In the genomic region with DNA sequence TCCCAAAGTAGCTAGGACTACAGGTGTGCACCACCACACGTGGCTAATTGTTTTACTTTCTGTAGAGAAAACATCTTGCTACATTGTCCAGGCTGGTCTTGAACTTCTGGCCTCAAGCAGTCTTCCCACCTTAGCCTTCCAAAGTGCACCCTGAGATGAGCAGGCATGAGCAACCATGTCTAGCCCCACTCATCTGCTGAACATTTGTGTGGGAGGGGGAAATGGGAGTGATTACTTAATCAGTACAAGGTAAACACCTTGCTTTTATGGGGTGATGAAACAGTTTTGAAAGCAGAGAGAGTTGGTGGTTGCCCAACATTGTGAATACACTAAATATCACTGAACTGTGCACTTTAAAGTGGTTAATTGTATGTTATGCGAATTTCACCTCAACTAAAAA, we compare ENCODE assay signal across 1 cellular context.
TF ChIP-seq lines count a peak whose summit lies in the region.

No MANE protein-coding gene starts in this region.

TF ChIP-seq in HepG2, 621 proteins besides CTCF, POLR2A, EP300 and RAD21 (continued from another document and continues in another):
- TF ChIP-seq ZNF350 (CRISPR knock-in tag; IDR thresholded peaks at IDR 0.05; ENCODE audit: borderline replicate concordance, low read depth): peak; percentile 68; the same call in 1 of the 2 replicates
- TF ChIP-seq ZNF670 (CRISPR knock-in tag; IDR thresholded peaks at IDR 0.05; ENCODE audit: borderline replicate concordance): 0 out of 2 replicates have a peak, but pooled peaks have one; percentile 22
- TF ChIP-seq, protein P1, sequence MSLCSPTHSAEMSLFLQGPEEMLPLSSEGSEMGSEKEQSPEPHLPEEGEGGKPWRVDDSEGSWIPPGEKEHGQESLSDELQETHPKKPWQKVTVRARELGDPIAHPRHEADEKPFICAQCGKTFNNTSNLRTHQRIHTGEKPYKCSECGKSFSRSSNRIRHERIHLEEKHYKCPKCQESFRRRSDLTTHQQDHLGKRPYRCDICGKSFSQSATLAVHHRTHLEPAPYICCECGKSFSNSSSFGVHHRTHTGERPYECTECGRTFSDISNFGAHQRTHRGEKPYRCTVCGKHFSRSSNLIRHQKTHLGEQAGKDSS (CRISPR knock-in tag; IDR thresholded peaks at IDR 0.05; ENCODE audit: borderline replicate concordance, low read depth): 0 out of 2 replicates have a peak, but pooled peaks have one; percentile 35
- no peak for TF ChIP-seq SNAPC2 (CRISPR knock-in tag; IDR thresholded peaks at IDR 0.05)
- TF ChIP-seq, protein P2, sequence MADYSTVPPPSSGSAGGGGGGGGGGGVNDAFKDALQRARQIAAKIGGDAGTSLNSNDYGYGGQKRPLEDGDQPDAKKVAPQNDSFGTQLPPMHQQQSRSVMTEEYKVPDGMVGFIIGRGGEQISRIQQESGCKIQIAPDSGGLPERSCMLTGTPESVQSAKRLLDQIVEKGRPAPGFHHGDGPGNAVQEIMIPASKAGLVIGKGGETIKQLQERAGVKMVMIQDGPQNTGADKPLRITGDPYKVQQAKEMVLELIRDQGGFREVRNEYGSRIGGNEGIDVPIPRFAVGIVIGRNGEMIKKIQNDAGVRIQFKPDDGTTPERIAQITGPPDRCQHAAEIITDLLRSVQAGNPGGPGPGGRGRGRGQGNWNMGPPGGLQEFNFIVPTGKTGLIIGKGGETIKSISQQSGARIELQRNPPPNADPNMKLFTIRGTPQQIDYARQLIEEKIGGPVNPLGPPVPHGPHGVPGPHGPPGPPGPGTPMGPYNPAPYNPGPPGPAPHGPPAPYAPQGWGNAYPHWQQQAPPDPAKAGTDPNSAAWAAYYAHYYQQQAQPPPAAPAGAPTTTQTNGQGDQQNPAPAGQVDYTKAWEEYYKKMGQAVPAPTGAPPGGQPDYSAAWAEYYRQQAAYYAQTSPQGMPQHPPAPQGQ (CRISPR knock-in tag; IDR thresholded peaks at IDR 0.05; ENCODE audit: borderline replicate concordance): no peak
- TF ChIP-seq, protein P3, sequence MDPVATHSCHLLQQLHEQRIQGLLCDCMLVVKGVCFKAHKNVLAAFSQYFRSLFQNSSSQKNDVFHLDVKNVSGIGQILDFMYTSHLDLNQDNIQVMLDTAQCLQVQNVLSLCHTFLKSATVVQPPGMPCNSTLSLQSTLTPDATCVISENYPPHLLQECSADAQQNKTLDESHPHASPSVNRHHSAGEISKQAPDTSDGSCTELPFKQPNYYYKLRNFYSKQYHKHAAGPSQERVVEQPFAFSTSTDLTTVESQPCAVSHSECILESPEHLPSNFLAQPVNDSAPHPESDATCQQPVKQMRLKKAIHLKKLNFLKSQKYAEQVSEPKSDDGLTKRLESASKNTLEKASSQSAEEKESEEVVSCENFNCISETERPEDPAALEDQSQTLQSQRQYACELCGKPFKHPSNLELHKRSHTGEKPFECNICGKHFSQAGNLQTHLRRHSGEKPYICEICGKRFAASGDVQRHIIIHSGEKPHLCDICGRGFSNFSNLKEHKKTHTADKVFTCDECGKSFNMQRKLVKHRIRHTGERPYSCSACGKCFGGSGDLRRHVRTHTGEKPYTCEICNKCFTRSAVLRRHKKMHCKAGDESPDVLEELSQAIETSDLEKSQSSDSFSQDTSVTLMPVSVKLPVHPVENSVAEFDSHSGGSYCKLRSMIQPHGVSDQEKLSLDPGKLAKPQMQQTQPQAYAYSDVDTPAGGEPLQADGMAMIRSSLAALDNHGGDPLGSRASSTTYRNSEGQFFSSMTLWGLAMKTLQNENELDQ (CRISPR knock-in tag; IDR thresholded peaks at IDR 0.05; ENCODE audit: borderline replicate concordance): no peak
- no peak for TF ChIP-seq ATAD3A (CRISPR knock-in tag; IDR thresholded peaks at IDR 0.05)
- TF ChIP-seq ZNF33A (CRISPR knock-in tag; IDR thresholded peaks at IDR 0.05; ENCODE audit: borderline replicate concordance): no peak
- TF ChIP-seq DMAP1 (CRISPR knock-in tag; IDR thresholded peaks at IDR 0.05): no peak
- TF ChIP-seq JUN (CRISPR knock-in tag; IDR thresholded peaks at IDR 0.05): no peak
- no peak for TF ChIP-seq ZNF562 (CRISPR knock-in tag; IDR thresholded peaks at IDR 0.05; ENCODE audit: borderline replicate concordance)
- peak; percentile 82; the same call in 1 of the 2 replicates for TF ChIP-seq KLF6 (CRISPR knock-in tag; IDR thresholded peaks at IDR 0.05)
- TF ChIP-seq HOXA7 (CRISPR knock-in tag; IDR thresholded peaks at IDR 0.05): no peak
- no peak for TF ChIP-seq NFE2L2 (IDR thresholded peaks at IDR 0.05; ENCODE audit: low read length)
- TF ChIP-seq, protein P4, sequence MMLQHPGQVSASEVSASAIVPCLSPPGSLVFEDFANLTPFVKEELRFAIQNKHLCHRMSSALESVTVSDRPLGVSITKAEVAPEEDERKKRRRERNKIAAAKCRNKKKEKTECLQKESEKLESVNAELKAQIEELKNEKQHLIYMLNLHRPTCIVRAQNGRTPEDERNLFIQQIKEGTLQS (CRISPR knock-in tag; IDR thresholded peaks at IDR 0.05): peak; percentile 84; the same call in 1 of the 2 replicates
- TF ChIP-seq NCOA2 (CRISPR knock-in tag; IDR thresholded peaks at IDR 0.05): peak; percentile 83
- no peak for TF ChIP-seq ZNF543 (CRISPR knock-in tag; IDR thresholded peaks at IDR 0.05)
- TF ChIP-seq REL (CRISPR knock-in tag; conservative IDR thresholded peaks at IDR 0.05): no peak
- no peak for TF ChIP-seq GPBP1L1 (CRISPR knock-in tag; IDR thresholded peaks at IDR 0.05)
- TF ChIP-seq MED13 (CRISPR knock-in tag; IDR thresholded peaks at IDR 0.05): 0 out of 2 replicates have a peak, but pooled peaks have one; percentile 21
- TF ChIP-seq RARA (CRISPR knock-in tag; IDR thresholded peaks at IDR 0.05): peak; percentile 47
- no peak for TF ChIP-seq RORA (CRISPR knock-in tag; IDR thresholded peaks at IDR 0.05)
- no peak for TF ChIP-seq KAT7 (CRISPR knock-in tag; IDR thresholded peaks at IDR 0.05; ENCODE audit: borderline replicate concordance)
- no peak for TF ChIP-seq ZNF619 (CRISPR knock-in tag; IDR thresholded peaks at IDR 0.05)
- no peak for TF ChIP-seq ZNF839 (CRISPR knock-in tag; IDR thresholded peaks at IDR 0.05; ENCODE audit: borderline replicate concordance)
- no peak for TF ChIP-seq ZNF317 (CRISPR knock-in tag; IDR thresholded peaks at IDR 0.05)
- no peak for TF ChIP-seq ZNF530 (CRISPR knock-in tag; IDR thresholded peaks at IDR 0.05; ENCODE audit: low read depth)
- peak; percentile 33; the same call in 1 of the 2 replicates for TF ChIP-seq CCDC6 (CRISPR knock-in tag; IDR thresholded peaks at IDR 0.05)
- TF ChIP-seq HINFP (CRISPR knock-in tag; IDR thresholded peaks at IDR 0.05; ENCODE audit: low read depth): no peak
- no peak for TF ChIP-seq MTA1 (CRISPR knock-in tag; IDR thresholded peaks at IDR 0.05; ENCODE audit: borderline replicate concordance)
- TF ChIP-seq ZNF713 (CRISPR knock-in tag; IDR thresholded peaks at IDR 0.05): no peak
- TF ChIP-seq ZNF160 (CRISPR knock-in tag; IDR thresholded peaks at IDR 0.05): no peak
- TF ChIP-seq POLR2AphosphoS2 (IDR thresholded peaks at IDR 0.05; ENCODE audit: low read depth, low read length): no peak
- TF ChIP-seq U2AF2 (IDR thresholded peaks at IDR 0.05; ENCODE audit: low read depth, low read length): no peak
- no peak for TF ChIP-seq ZSCAN22 (CRISPR knock-in tag; IDR thresholded peaks at IDR 0.05)
- TF ChIP-seq, protein P5, sequence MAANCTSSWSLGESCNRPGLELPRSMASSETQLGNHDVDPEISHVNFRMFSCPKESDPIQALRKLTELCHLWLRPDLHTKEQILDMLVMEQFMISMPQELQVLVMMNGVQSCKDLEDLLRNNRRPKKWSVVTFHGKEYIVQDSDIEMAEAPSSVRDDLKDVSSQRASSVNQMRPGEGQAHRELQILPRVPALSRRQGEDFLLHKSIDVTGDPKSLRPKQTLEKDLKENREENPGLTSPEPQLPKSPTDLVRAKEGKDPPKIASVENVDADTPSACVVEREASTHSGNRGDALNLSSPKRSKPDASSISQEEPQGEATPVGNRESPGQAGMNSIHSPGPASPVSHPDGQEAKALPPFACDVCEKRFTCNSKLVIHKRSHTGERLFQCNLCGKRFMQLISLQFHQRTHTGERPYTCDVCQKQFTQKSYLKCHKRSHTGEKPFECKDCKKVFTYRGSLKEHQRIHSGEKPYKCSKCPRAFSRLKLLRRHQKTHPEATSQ (CRISPR knock-in tag; IDR thresholded peaks at IDR 0.05; ENCODE audit: borderline replicate concordance): no peak
- no peak for TF ChIP-seq HNRNPK (IDR thresholded peaks at IDR 0.05; ENCODE audit: low read depth, low read length, poor library complexity, severe bottlenecking)
- no peak for TF ChIP-seq SMARCE1 (IDR thresholded peaks at IDR 0.05; ENCODE audit: borderline replicate concordance)
- TF ChIP-seq STAT5B (CRISPR knock-in tag; IDR thresholded peaks at IDR 0.05): no peak
- no peak for TF ChIP-seq SETDB1 (CRISPR knock-in tag; IDR thresholded peaks at IDR 0.05; ENCODE audit: borderline replicate concordance)
- TF ChIP-seq, protein P6, sequence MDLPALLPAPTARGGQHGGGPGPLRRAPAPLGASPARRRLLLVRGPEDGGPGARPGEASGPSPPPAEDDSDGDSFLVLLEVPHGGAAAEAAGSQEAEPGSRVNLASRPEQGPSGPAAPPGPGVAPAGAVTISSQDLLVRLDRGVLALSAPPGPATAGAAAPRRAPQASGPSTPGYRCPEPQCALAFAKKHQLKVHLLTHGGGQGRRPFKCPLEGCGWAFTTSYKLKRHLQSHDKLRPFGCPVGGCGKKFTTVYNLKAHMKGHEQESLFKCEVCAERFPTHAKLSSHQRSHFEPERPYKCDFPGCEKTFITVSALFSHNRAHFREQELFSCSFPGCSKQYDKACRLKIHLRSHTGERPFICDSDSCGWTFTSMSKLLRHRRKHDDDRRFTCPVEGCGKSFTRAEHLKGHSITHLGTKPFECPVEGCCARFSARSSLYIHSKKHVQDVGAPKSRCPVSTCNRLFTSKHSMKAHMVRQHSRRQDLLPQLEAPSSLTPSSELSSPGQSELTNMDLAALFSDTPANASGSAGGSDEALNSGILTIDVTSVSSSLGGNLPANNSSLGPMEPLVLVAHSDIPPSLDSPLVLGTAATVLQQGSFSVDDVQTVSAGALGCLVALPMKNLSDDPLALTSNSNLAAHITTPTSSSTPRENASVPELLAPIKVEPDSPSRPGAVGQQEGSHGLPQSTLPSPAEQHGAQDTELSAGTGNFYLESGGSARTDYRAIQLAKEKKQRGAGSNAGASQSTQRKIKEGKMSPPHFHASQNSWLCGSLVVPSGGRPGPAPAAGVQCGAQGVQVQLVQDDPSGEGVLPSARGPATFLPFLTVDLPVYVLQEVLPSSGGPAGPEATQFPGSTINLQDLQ (CRISPR knock-in tag; IDR thresholded peaks at IDR 0.05): no peak
- no peak for TF ChIP-seq RELA (CRISPR knock-in tag; IDR thresholded peaks at IDR 0.05)
- TF ChIP-seq ZNF781 (CRISPR knock-in tag; IDR thresholded peaks at IDR 0.05; ENCODE audit: borderline replicate concordance, not compliant biosample characterization): peak; percentile 35
- TF ChIP-seq KAT2B (IDR thresholded peaks at IDR 0.05; ENCODE audit: borderline replicate concordance, low read depth, low read length): no peak
- no peak for TF ChIP-seq ZNF563 (CRISPR knock-in tag; IDR thresholded peaks at IDR 0.05)
- TF ChIP-seq CBX5 (CRISPR knock-in tag; IDR thresholded peaks at IDR 0.05; ENCODE audit: borderline replicate concordance): peak; percentile 96
- TF ChIP-seq ZNF83 (CRISPR knock-in tag; IDR thresholded peaks at IDR 0.05; ENCODE audit: borderline replicate concordance): no peak
- no peak for TF ChIP-seq ARNT2 (CRISPR knock-in tag; IDR thresholded peaks at IDR 0.05; ENCODE audit: low read depth)
- no peak for TF ChIP-seq FOXA1 (IDR thresholded peaks at IDR 0.05)
- TF ChIP-seq FOXA1 (CRISPR knock-in tag; IDR thresholded peaks at IDR 0.05): peak; percentile 98
- TF ChIP-seq JUNB (CRISPR knock-in tag; IDR thresholded peaks at IDR 0.05; ENCODE audit: borderline replicate concordance): no peak
- TF ChIP-seq NR2F6 (IDR thresholded peaks at IDR 0.05): 0 out of 2 replicates have a peak, but pooled peaks have one; percentile 44
- peak; percentile 60; the same call in 1 of the 2 replicates for TF ChIP-seq NR2F6 (CRISPR knock-in tag; IDR thresholded peaks at IDR 0.05)
- no peak for TF ChIP-seq PHF5A (CRISPR knock-in tag; IDR thresholded peaks at IDR 0.05; ENCODE audit: low read depth, unreplicated experiment)
- no peak for TF ChIP-seq ZFP36L2 (CRISPR knock-in tag; IDR thresholded peaks at IDR 0.05)
- peak; percentile 98 for TF ChIP-seq CEBPG (CRISPR knock-in tag; IDR thresholded peaks at IDR 0.05)
- no peak for TF ChIP-seq ZSCAN29 (CRISPR knock-in tag; conservative IDR thresholded peaks at IDR 0.05)
- no peak for TF ChIP-seq HOXD1 (CRISPR knock-in tag; IDR thresholded peaks at IDR 0.05)
- TF ChIP-seq ELF1 (CRISPR knock-in tag; IDR thresholded peaks at IDR 0.05): 0 out of 2 replicates have a peak, but pooled peaks have one; percentile 17
- TF ChIP-seq MTF1 (CRISPR knock-in tag; IDR thresholded peaks at IDR 0.05): no peak
- TF ChIP-seq THAP8 (CRISPR knock-in tag; IDR thresholded peaks at IDR 0.05; ENCODE audit: borderline replicate concordance): no peak
- no peak for TF ChIP-seq ZFP62 (CRISPR knock-in tag; IDR thresholded peaks at IDR 0.05)
- no peak for TF ChIP-seq BATF2 (CRISPR knock-in tag; IDR thresholded peaks at IDR 0.05)
- TF ChIP-seq XRCC5 (optimal IDR thresholded peaks at IDR 0.05; ENCODE audit: low read length): no peak
